9 cellular contexts compared by ENCODE assay signal in the genomic region with DNA sequence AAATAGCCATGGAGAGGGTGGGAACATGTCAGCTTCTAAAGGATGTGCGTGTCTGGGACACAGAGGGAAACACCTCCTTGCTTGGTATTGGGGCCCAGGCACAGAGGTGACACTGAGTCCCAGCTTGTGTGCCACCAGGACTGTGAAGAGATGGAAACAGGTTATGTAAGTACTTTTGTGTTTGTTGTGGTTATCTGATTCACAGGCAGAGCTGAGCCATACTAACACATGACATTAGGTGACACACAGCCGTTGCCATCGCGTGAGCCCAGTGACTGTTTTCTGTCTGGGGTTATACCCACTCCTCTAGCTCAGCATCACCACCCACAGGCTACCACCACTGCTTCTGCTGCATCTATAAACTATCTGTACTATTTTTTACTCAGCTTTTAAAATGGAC. TPM values are rescaled to one million over a fixed set of nuclear protein-coding genes. Genes with fewer than 3 reads are reported as not detected.
DNase-seq lines count a peak whose midpoint lies in the region; ATAC-seq and TF ChIP-seq lines count a peak whose summit lies in the region.
"Had no signal": no experiment of that assay in that cellular context is flagged by ENCODE, and none has a peak within 500 bp of the region (broad histone marks: within the 10 kb centered on the region; RNA-seq: fewer than 3 reads in every experiment).

No MANE protein-coding gene starts in this region.

- H3K27ac Mint-ChIP-seq in GM23338, result no peak overlapping the region

- no peaks in the 10 kb centered on the region; the same call in 2 of the 3 replicates for H3K4me1 Mint-ChIP-seq in GM23338

- TF ChIP-seq CTCF in GM23338 (conservative IDR thresholded peaks at IDR 0.05; ENCODE audit: low read depth in 2 of 2), result no peak

- H4K20me1 ChIP-seq in GM23338 (replicated peaks; ENCODE audit: insufficient read depth), result no peaks in the 10 kb centered on the region

- no peaks in the 10 kb centered on the region; the same call in 2 of the 3 replicates for H3K9me3 Mint-ChIP-seq in GM23338

- no peak overlapping the region for H3K4me2 ChIP-seq in GM23338

- no peaks in the 10 kb centered on the region for H3K36me3 Mint-ChIP-seq in GM23338 (ENCODE audit: low read depth)

- H3K27me3 ChIP-seq in GM23338 (ENCODE audit: insufficient read depth), result no peaks in the 10 kb centered on the region

- no peaks in the 10 kb centered on the region for H3F3A ChIP-seq in GM23338 (replicated peaks; ENCODE audit: low read depth)

- H3K4me3 ChIP-seq in GM23338, result no peak overlapping the region

- no peak overlapping the region for H3K27ac ChIP-seq in GM23338 (ENCODE audit: low read depth)

- peaks cover 4% of the 10 kb centered on the region for H3K27me3 Mint-ChIP-seq in GM23338 (ENCODE audit: insufficient read depth, low read depth, poor library complexity)

- 0 out of 2 replicates have a peak, but pooled peaks cover 5% of the 10 kb centered on the region for H3K9me2 ChIP-seq in GM23338 (ENCODE audit: insufficient read depth)

- H3K4me1 ChIP-seq in GM23338 (ENCODE audit: insufficient read depth), result no peaks in the 10 kb centered on the region

- DNase-seq in Daoy (ENCODE audit: low read depth), result peak; percentile 48
- peak in 4 of 5 experiments; percentile 28 to 97 (median 68) for DNase-seq in T-helper 2 cell
- DNase-seq in activated gamma-delta T cell treated with anti-CD3 and anti-CD28 coated beads, Interleukin-2, amount 50 U/mL, for 16 hours (ENCODE audit: low read depth), result peak; percentile 68
- peak; percentile 91 for DNase-seq in stimulated activated CD4-positive, alpha-beta T cell treated with anti-CD3 and anti-CD28 coated beads, Interleukin-15, amount 100 ng/mL, for 24 hours
- no peak for DNase-seq in NCI-H2227 treated with DMSO at 0.1 percent for 48 hours (lab: John Stamatoyannopoulos, UW)
- DNase-seq in GM23338 (ENCODE audit: low spot score), result no peak
- DNase-seq: nucleus accumbens had no signal

- H3K36me3 ChIP-seq in GM23338 (ENCODE audit: insufficient read depth), result no peaks in the 10 kb centered on the region

- H3K79me2 ChIP-seq in GM23338 (replicated peaks; ENCODE audit: insufficient read depth), result no peaks in the 10 kb centered on the region

- ATAC-seq in HG03097 (IDR thresholded peaks at IDR 0.05; ENCODE audit: low FRiP score, unreplicated experiment) (no peak), GM23338 (no peak), HG03108 (IDR thresholded peaks at IDR 0.05; ENCODE audit: unreplicated experiment) (no peak)

- H2AFZ ChIP-seq in GM23338, result no peak overlapping the region

- no peak overlapping the region for H3K4me3 Mint-ChIP-seq in GM23338

TF ChIP-seq in GM23338, 12 proteins besides CTCF, POLR2A, EP300 and RAD21:
- TF ChIP-seq POLR2AphosphoS5 (IDR thresholded peaks at IDR 0.05; ENCODE audit: low read depth) (no peak), EZH2 (IDR thresholded peaks at IDR 0.05; ENCODE audit: low read depth, unreplicated experiment) (no peak)
- TF ChIP-seq, protein P1, sequence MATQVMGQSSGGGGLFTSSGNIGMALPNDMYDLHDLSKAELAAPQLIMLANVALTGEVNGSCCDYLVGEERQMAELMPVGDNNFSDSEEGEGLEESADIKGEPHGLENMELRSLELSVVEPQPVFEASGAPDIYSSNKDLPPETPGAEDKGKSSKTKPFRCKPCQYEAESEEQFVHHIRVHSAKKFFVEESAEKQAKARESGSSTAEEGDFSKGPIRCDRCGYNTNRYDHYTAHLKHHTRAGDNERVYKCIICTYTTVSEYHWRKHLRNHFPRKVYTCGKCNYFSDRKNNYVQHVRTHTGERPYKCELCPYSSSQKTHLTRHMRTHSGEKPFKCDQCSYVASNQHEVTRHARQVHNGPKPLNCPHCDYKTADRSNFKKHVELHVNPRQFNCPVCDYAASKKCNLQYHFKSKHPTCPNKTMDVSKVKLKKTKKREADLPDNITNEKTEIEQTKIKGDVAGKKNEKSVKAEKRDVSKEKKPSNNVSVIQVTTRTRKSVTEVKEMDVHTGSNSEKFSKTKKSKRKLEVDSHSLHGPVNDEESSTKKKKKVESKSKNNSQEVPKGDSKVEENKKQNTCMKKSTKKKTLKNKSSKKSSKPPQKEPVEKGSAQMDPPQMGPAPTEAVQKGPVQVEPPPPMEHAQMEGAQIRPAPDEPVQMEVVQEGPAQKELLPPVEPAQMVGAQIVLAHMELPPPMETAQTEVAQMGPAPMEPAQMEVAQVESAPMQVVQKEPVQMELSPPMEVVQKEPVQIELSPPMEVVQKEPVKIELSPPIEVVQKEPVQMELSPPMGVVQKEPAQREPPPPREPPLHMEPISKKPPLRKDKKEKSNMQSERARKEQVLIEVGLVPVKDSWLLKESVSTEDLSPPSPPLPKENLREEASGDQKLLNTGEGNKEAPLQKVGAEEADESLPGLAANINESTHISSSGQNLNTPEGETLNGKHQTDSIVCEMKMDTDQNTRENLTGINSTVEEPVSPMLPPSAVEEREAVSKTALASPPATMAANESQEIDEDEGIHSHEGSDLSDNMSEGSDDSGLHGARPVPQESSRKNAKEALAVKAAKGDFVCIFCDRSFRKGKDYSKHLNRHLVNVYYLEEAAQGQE (IDR thresholded peaks at IDR 0.05; ENCODE audit: unreplicated experiment), result no peak

RNA-seq across cellular contexts. Expression of a gene that starts 12.1 kb away (rescaled TPM):
- 0.11 TPM in 1 of 2 replicates, not detected in the other for total RNA-seq in Daoy (2014; rRNA removed; shearing (Covaris generic))
- total RNA-seq in GM23338 (2014; rRNA removed; shearing (Covaris generic)), result 3.1 and 3.3 TPM in 2 replicates
- polyA plus RNA-seq in GM23338 (2016; fragmentation: Nextera tagmentation; extraction: Ambion mirVana), result 1.4 and 3.4 TPM in 2 replicates

RNA-seq across cellular contexts. Expression of a gene that starts 44.1 kb away (rescaled TPM):
- total RNA-seq in Daoy (2014; rRNA removed; shearing (Covaris generic)), result not detected in 2 replicates
- not detected in 2 replicates for total RNA-seq in GM23338 (2014; rRNA removed; shearing (Covaris generic))
- not detected in 2 replicates for polyA plus RNA-seq in GM23338 (2016; fragmentation: Nextera tagmentation; extraction: Ambion mirVana)

Comparison
In these comparisons a context has a peak if more than half of its experiments do, and no peak if none do; other contexts are left out.
1. DNase-seq: peak in Daoy (single experiment), T-helper 2 cell (4 of 5), activated gamma-delta T cell treated with anti-CD3 and anti-CD28 coated beads, Interleukin-2, amount 50 U/mL, for 16 hours (single experiment) and stimulated activated CD4-positive, alpha-beta T cell treated with anti-CD3 and anti-CD28 coated beads, Interleukin-15, amount 100 ng/mL, for 24 hours (single experiment); none in NCI-H2227 treated with DMSO at 0.1 percent for 48 hours (single experiment) and GM23338 (single experiment).